In genomic region chr2:12556762-12557161, GRCh38 we compare ENCODE assay signal across 11 cellular contexts.
DNase-seq lines count a peak whose midpoint lies in the region; FAIRE-seq and TF ChIP-seq lines count a peak whose summit lies in the region.
"Had no signal": no experiment of that assay in that cellular context is flagged by ENCODE, and none has a peak within 500 bp of the region (broad histone marks: within the 10 kb centered on the region; RNA-seq: fewer than 3 reads in every experiment).

No MANE protein-coding gene starts in this region.

- peak; percentile 96 for FAIRE-seq in H54 (lab: Jason Lieb, UNC)

- CTCF ChIA-PET in activated CD4-positive, alpha-beta memory T cell treated with anti-CD3 and anti-CD28 coated beads for 36 hours (lab: Charles Lee): interaction anchor here (1.2 to 2.1 kb wide), 5 partner anchors 50 to 160 kb away, joined by 3 to 6 read pairs (median 4); partner anchors contain the start of gene TRIB2

- no peak overlapping the region for H3K4me3 Mint-ChIP-seq in activated CD4-positive, alpha-beta memory T cell treated with anti-CD3 and anti-CD28 coated beads for 36 hours
- H3K4me3 Mint-ChIP-seq in endothelial cell (ENCODE audit: unreplicated experiment): no peak overlapping the region
- H3K4me3 Mint-ChIP-seq: dendritic cell treated with granulocyte-macrophage colony-stimulating factor and Interleukin-4, amounts not matched to agents 40 ng/mL and 50 ng/mL, for 4 days had no signal

- peaks cover 40% of the 10 kb centered on the region for H3K4me1 Mint-ChIP-seq in activated CD4-positive, alpha-beta memory T cell treated with anti-CD3 and anti-CD28 coated beads for 36 hours (ENCODE audit: low read depth)
- no peaks in the 10 kb centered on the region for H3K4me1 Mint-ChIP-seq in endothelial cell (ENCODE audit: unreplicated experiment)

- intact Hi-C loops in activated CD4-positive, alpha-beta memory T cell treated with anti-CD3 and anti-CD28 coated beads for 36 hours (cut with micrococcal nuclease): loop anchor here (5.0 kb wide), 2 partner anchors 124 to 451 kb away; no protein-coding TSS in a partner anchor

- H3K9me3 Mint-ChIP-seq in activated CD4-positive, alpha-beta memory T cell treated with anti-CD3 and anti-CD28 coated beads for 36 hours: no peaks in the 10 kb centered on the region
- H3K9me3 Mint-ChIP-seq in endothelial cell (ENCODE audit: unreplicated experiment): no peaks in the 10 kb centered on the region
- H3K9me3 Mint-ChIP-seq: dendritic cell treated with granulocyte-macrophage colony-stimulating factor and Interleukin-4, amounts not matched to agents 40 ng/mL and 50 ng/mL, for 4 days had no signal

- H3K27me3 Mint-ChIP-seq in activated CD4-positive, alpha-beta memory T cell treated with anti-CD3 and anti-CD28 coated beads for 36 hours: no peaks in the 10 kb centered on the region
- H3K27me3 Mint-ChIP-seq in endothelial cell (ENCODE audit: unreplicated experiment): no peaks in the 10 kb centered on the region

- no peaks in the 10 kb centered on the region for H3K27me3 ChIP-seq in BE2C

- peaks cover 34% of the 10 kb centered on the region for H3K4me1 ChIP-seq in BE2C

- H3K9me3 ChIP-seq in BE2C: no peaks in the 10 kb centered on the region

- TF ChIP-seq POLR2A in H54 (IDR thresholded peaks at IDR 0.05; ENCODE audit: low read depth, low read length): no peak

- POLR2A ChIA-PET in activated CD4-positive, alpha-beta memory T cell treated with anti-CD3 and anti-CD28 coated beads for 36 hours (lab: Charles Lee): interaction anchor here (0.6 kb wide), 1 partner anchor 36 kb away, joined by 3 read pairs; no protein-coding TSS in a partner anchor

- no peak for TF ChIP-seq CTCF in AG09309 (IDR thresholded peaks at IDR 0.05; ENCODE audit: control insufficient read depth, insufficient read depth, low read depth, low read length, missing control alignments)
- no peak for TF ChIP-seq CTCF in foreskin fibroblast (IDR thresholded peaks at IDR 0.05; ENCODE audit: low read depth, low read length)
- TF ChIP-seq CTCF in BE2C (IDR thresholded peaks at IDR 0.05; ENCODE audit: low read depth, low read length): no peak
- no peak for TF ChIP-seq CTCF in endothelial cell (IDR thresholded peaks at IDR 0.05; ENCODE audit: unreplicated experiment)

- H3K36me3 ChIP-seq in BE2C: no peaks in the 10 kb centered on the region; the same call in 1 of the 2 replicates

- DNase-seq in AG09309 (ENCODE audit: low read depth) (peak; percentile 35), H54 (ENCODE audit: insufficient read length, low spot score) (no peak), foreskin fibroblast (peak; percentile 58 to 62), BE2C (no peak), NCI-H1092 (lab: John Stamatoyannopoulos, UW) (no peak), endothelial cell (ENCODE audit: low spot score) (no peak), NCI-H2227 (lab: John Stamatoyannopoulos, UW; ENCODE audit: unreplicated experiment) (no peak)
- peak; percentile 40 for DNase-seq in activated CD4-positive, alpha-beta memory T cell treated with anti-CD3 and anti-CD28 coated beads for 36 hours
- DNase-seq: DMS153, posterior cingulate gyrus had no signal

- no peak overlapping the region for H3K4me3 ChIP-seq in AG09309 (ENCODE audit: control insufficient read depth, low read depth, low read length)
- H3K4me3 ChIP-seq in foreskin fibroblast (ENCODE audit: low read depth in 1 of 2, low read length in 2 of 2): no peak overlapping the region
- no peak overlapping the region for H3K4me3 ChIP-seq in BE2C (ENCODE audit: low read depth, low read length)

- no peaks in the 10 kb centered on the region for H3K36me3 Mint-ChIP-seq in activated CD4-positive, alpha-beta memory T cell treated with anti-CD3 and anti-CD28 coated beads for 36 hours
- no peaks in the 10 kb centered on the region for H3K36me3 Mint-ChIP-seq in endothelial cell (ENCODE audit: low read depth, unreplicated experiment)

- no peak overlapping the region for H3K27ac Mint-ChIP-seq in activated CD4-positive, alpha-beta memory T cell treated with anti-CD3 and anti-CD28 coated beads for 36 hours
- no peak overlapping the region for H3K27ac Mint-ChIP-seq in endothelial cell (ENCODE audit: unreplicated experiment)
- H3K27ac Mint-ChIP-seq: dendritic cell treated with granulocyte-macrophage colony-stimulating factor and Interleukin-4, amounts not matched to agents 40 ng/mL and 50 ng/mL, for 4 days had no signal

Comparison
In these comparisons a context has a peak if more than half of its experiments do, and no peak if none do; other contexts are left out.
1. DNase-seq: peak in AG09309 (single experiment), activated CD4-positive, alpha-beta memory T cell treated with anti-CD3 and anti-CD28 coated beads for 36 hours (single experiment) and foreskin fibroblast (2 of 2); none in H54 (single experiment), BE2C (single experiment), NCI-H1092 (single experiment), endothelial cell (single experiment) and NCI-H2227 (single experiment).